Comparison of ENCODE assay signal across 14 cellular contexts in genomic region chr13:110304256-110304655, GRCh38. TPM values are rescaled to one million over a fixed set of nuclear protein-coding genes. Genes with fewer than 3 reads are reported as not detected.
DNase-seq lines count a peak whose midpoint lies in the region; ATAC-seq, FAIRE-seq and TF ChIP-seq lines count a peak whose summit lies in the region.
"Had no signal": no experiment of that assay in that cellular context is flagged by ENCODE, and none has a peak within 500 bp of the region (broad histone marks: within the 10 kb centered on the region; RNA-seq: fewer than 3 reads in every experiment).

No MANE protein-coding gene starts in this region.

- peaks cover 0 to 6% (median 3%) of the 10 kb centered on the region in 7 donors for H3K9me3 Mint-ChIP-seq in CD14-positive monocyte
- H3K9me3 Mint-ChIP-seq: activated naive CD8-positive, alpha-beta T cell treated with anti-CD3 and anti-CD28 coated beads, Interleukin-2, amount 10 ng/mL, durations not matched to agents 7 days and 5 days; CD4-positive, alpha-beta memory T cell; IgD-negative memory B cell had no signal

- no peak overlapping the region for H3K9ac ChIP-seq in rectal smooth muscle tissue (ENCODE audit: low read length)

- H3K27ac ChIP-seq in ascending aorta, result peak overlapping the region; percentile 95 to 99
- H3K27ac ChIP-seq in left ventricle myocardium inferior (replicated peaks), result peak overlapping the region; percentile 97
- H3K27ac ChIP-seq in rectal smooth muscle tissue (ENCODE audit: low read depth, low read length), result peak overlapping the region; percentile 97

- H3K9me3 ChIP-seq in ascending aorta (no peaks in the 10 kb centered on the region), left ventricle myocardium inferior (replicated peaks) (no peaks in the 10 kb centered on the region)

- H3K27me3 ChIP-seq in ascending aorta, result no peaks in the 10 kb centered on the region
- H3K27me3 ChIP-seq in left ventricle myocardium inferior (ENCODE audit: low read depth), result no peaks in the 10 kb centered on the region
- no peaks in the 10 kb centered on the region for H3K27me3 ChIP-seq in rectal smooth muscle tissue (ENCODE audit: control insufficient read depth, insufficient read depth, low read length)

- H3K27ac Mint-ChIP-seq in CD14-positive monocyte, result peak overlapping the region in 1 of 7 donors; percentile 46
- H3K27ac Mint-ChIP-seq: activated naive CD8-positive, alpha-beta T cell treated with anti-CD3 and anti-CD28 coated beads, Interleukin-2, amount 10 ng/mL, durations not matched to agents 7 days and 5 days; CD4-positive, alpha-beta memory T cell; IgD-negative memory B cell; naive B cell had no signal

- peaks cover 59 to 78% (median 74%) of the 10 kb centered on the region in 3 donors for H3K27me3 Mint-ChIP-seq in CD14-positive monocyte (ENCODE audit: low read depth in 3 of 3)

- peak overlapping the region in 1 of 2 donors; percentile 43 for H3K4me3 Mint-ChIP-seq in CD14-positive monocyte
- H3K4me3 Mint-ChIP-seq: activated naive CD8-positive, alpha-beta T cell treated with anti-CD3 and anti-CD28 coated beads, Interleukin-2, amount 10 ng/mL, durations not matched to agents 7 days and 5 days; CD4-positive, alpha-beta memory T cell; IgD-negative memory B cell had no signal

- no peak overlapping the region for H3K4me3 ChIP-seq in AG10803 (ENCODE audit: low read length)
- H3K4me3 ChIP-seq in ascending aorta, result peak overlapping the region; percentile 84
- peak overlapping the region; percentile 83 for H3K4me3 ChIP-seq in left ventricle myocardium inferior
- H3K4me3 ChIP-seq in rectal smooth muscle tissue (ENCODE audit: low read length), result peak overlapping the region; percentile 72

- no peak for TF ChIP-seq CTCF in AG10803 (conservative IDR thresholded peaks at IDR 0.05; ENCODE audit: low read length)
- no peak for TF ChIP-seq CTCF in ascending aorta (IDR thresholded peaks at IDR 0.05)
- TF ChIP-seq CTCF in left ventricle myocardium inferior (IDR thresholded peaks at IDR 0.05; ENCODE audit: borderline replicate concordance), result no peak
- TF ChIP-seq CTCF in CD14-positive monocyte (IDR thresholded peaks at IDR 0.05), result no peak

- intact Hi-C loops in ascending aorta (cut with DNase I), result loop anchor here (5.0 kb wide), 1 partner anchor 37 kb away; no protein-coding TSS in a partner anchor
- intact Hi-C loops in left ventricle myocardium inferior (cut with micrococcal nuclease), result loop anchor here (10.0 kb wide), 2 partner anchors 79 to 111 kb away; no protein-coding TSS in a partner anchor
- intact Hi-C loops in CD14-positive monocyte (cut with micrococcal nuclease), result no loop called here

- DNase-seq in AG10803 (ENCODE audit: low read depth), result peak; percentile 28
- DNase-seq in ascending aorta (ENCODE audit: low spot score in 2 of 2), result peak in 1 of 2 donors; percentile 77
- DNase-seq in left ventricle myocardium inferior, result no peak
- no peak for DNase-seq in iPS-NIHi7 (ENCODE audit: extremely low spot score)
- DNase-seq in GM12892 (ENCODE audit: insufficient read length), result no peak
- no peak for DNase-seq in CD14-positive monocyte (ENCODE audit: low spot score)
- DNase-seq: activated CD4-positive, alpha-beta T cell treated with anti-CD3 and anti-CD28 coated beads, Interleukin-2, amount 50 U/mL, for 4 hours; activated naive CD8-positive, alpha-beta T cell treated with anti-CD3 and anti-CD28 coated beads, Interleukin-2, amount 10 ng/mL, durations not matched to agents 7 days and 5 days; CD4-positive, alpha-beta memory T cell; naive B cell had no signal

- H3K4me1 Mint-ChIP-seq in CD14-positive monocyte, result no peaks in the 10 kb centered on the region

- no peak for ATAC-seq in GM21423 (IDR thresholded peaks at IDR 0.05; ENCODE audit: unreplicated experiment)

- no peak for TF ChIP-seq POLR2A in GM12892 (IDR thresholded peaks at IDR 0.05; ENCODE audit: low read depth, low read length)

- H3K4me1 ChIP-seq in ascending aorta (peaks cover 14 to 33% of the 10 kb centered on the region in 2 donors), left ventricle myocardium inferior (peaks cover 98% of the 10 kb centered on the region), rectal smooth muscle tissue (ENCODE audit: control insufficient read depth, insufficient read depth, low read length) (peaks cover 37% of the 10 kb centered on the region)

- no peak for FAIRE-seq in GM12892 (lab: Jason Lieb, UNC)
- FAIRE-seq: frontal cortex had no signal

- H3K36me3 ChIP-seq in ascending aorta, result peaks cover 0 to 5% of the 10 kb centered on the region in 2 donors
- no peaks in the 10 kb centered on the region for H3K36me3 ChIP-seq in left ventricle myocardium inferior
- H3K36me3 ChIP-seq in rectal smooth muscle tissue (ENCODE audit: control insufficient read depth, insufficient read depth, low read length), result no peaks in the 10 kb centered on the region

- no peaks in the 10 kb centered on the region for H3K36me3 Mint-ChIP-seq in CD14-positive monocyte
- H3K36me3 Mint-ChIP-seq: activated naive CD8-positive, alpha-beta T cell treated with anti-CD3 and anti-CD28 coated beads, Interleukin-2, amount 10 ng/mL, durations not matched to agents 7 days and 5 days; CD4-positive, alpha-beta memory T cell; IgD-negative memory B cell had no signal

RNA-seq across cellular contexts. Expression of gene COL4A1, which starts 2.7 kb away (rescaled TPM):
- total RNA-seq in ascending aorta, result 756 TPM
- total RNA-seq in left ventricle myocardium inferior, result 120 TPM
- not detected for polyA plus RNA-seq in GM12892 (2012; ENCODE audit: missing spikeins)
- polyA plus RNA-seq in CD14-positive monocyte, result under 1 TPM in 1 of 2 donors, not detected in 1; 0.25 TPM
- total RNA-seq: activated naive CD8-positive, alpha-beta T cell treated with anti-CD3 and anti-CD28 coated beads, Interleukin-2, amount 10 ng/mL, durations not matched to agents 7 days and 5 days; CD4-positive, alpha-beta memory T cell had no signal
- polyA plus RNA-seq: CD4-positive, alpha-beta memory T cell; IgD-negative memory B cell had no signal

RNA-seq across cellular contexts. Expression of gene COL4A2, which starts 2.8 kb away (rescaled TPM):
- 1,227 TPM for total RNA-seq in ascending aorta
- total RNA-seq in left ventricle myocardium inferior, result 117 TPM
- 0.32 TPM for polyA plus RNA-seq in GM12892 (2012; ENCODE audit: missing spikeins)
- polyA plus RNA-seq in CD14-positive monocyte, result not detected
- total RNA-seq: activated naive CD8-positive, alpha-beta T cell treated with anti-CD3 and anti-CD28 coated beads, Interleukin-2, amount 10 ng/mL, durations not matched to agents 7 days and 5 days; CD4-positive, alpha-beta memory T cell had no signal
- polyA plus RNA-seq: CD4-positive, alpha-beta memory T cell; IgD-negative memory B cell had no signal

Comparison
In these comparisons a context has a peak if more than half of its experiments do, and no peak if none do; other contexts are left out.
1. RNA of gene COL4A2, which starts 2.8 kb away (total RNA-seq): 1,227 TPM in ascending aorta (single experiment); 117 TPM in left ventricle myocardium inferior (single experiment); every median in the first group is over 10 times any median in the second.
2. intact Hi-C loops: an anchor here in ascending aorta (5.0 kb wide) and left ventricle myocardium inferior (10.0 kb wide); none called in CD14-positive monocyte.
3. Peak in every context shown above with its lines, with median percentiles within 50 percentile points of each other: H3K27ac ChIP-seq.